2 cellular contexts compared by ENCODE assay signal in the genomic region with DNA sequence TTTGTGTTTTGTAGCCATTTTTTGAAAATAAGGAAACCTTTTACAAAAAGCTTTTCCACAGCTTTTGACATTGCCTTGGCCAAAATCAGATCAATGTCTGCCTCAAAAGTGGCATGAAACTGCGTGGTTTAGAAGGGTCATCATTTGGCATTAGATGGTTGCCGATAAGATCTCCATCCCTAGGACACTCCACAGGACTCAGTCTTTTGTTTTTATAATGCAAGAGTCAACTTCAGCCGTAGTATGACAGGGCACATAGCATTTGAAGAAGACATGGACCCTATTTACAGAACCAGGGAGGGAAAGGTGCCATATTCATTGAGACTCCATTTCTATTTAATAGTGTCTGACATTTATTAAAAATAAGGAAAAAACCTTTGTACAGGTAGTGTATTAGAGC.
TF ChIP-seq lines count a peak whose summit lies in the region.

No MANE protein-coding gene starts in this region.

TF ChIP-seq in HCT116, 20 proteins besides CTCF, POLR2A, EP300 and RAD21:
- TF ChIP-seq YY1 (IDR thresholded peaks at IDR 0.05; ENCODE audit: extremely low read depth, insufficient replicate concordance, low read depth, low read length) (no peak), EZH2 (IDR thresholded peaks at IDR 0.05) (no peak), ELF1 (IDR thresholded peaks at IDR 0.05; ENCODE audit: borderline replicate concordance, low read depth) (no peak), ZFX (IDR thresholded peaks at IDR 0.05) (no peak), CBX3 (IDR thresholded peaks at IDR 0.05; ENCODE audit: low read depth) (no peak), POLR2AphosphoS5 (IDR thresholded peaks at IDR 0.05; ENCODE audit: low read depth, low read length) (no peak), ZNF274 (IDR thresholded peaks at IDR 0.05; ENCODE audit: low read depth, low read length) (no peak)
- TF ChIP-seq, protein P1, sequence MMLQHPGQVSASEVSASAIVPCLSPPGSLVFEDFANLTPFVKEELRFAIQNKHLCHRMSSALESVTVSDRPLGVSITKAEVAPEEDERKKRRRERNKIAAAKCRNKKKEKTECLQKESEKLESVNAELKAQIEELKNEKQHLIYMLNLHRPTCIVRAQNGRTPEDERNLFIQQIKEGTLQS (IDR thresholded peaks at IDR 0.05): no peak

TF ChIP-seq in WTC11, 78 proteins besides CTCF, POLR2A, EP300 and RAD21:
- TF ChIP-seq, protein P2, sequence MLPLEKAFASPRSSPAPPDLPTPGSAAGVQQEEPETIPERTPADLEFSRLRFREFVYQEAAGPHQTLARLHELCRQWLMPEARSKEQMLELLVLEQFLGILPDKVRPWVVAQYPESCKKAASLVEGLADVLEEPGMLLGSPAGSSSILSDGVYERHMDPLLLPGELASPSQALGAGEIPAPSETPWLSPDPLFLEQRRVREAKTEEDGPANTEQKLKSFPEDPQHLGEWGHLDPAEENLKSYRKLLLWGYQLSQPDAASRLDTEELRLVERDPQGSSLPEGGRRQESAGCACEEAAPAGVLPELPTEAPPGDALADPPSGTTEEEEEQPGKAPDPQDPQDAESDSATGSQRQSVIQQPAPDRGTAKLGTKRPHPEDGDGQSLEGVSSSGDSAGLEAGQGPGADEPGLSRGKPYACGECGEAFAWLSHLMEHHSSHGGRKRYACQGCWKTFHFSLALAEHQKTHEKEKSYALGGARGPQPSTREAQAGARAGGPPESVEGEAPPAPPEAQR (CRISPR knock-in tag; IDR thresholded peaks at IDR 0.05): no peak
- TF ChIP-seq SMAD4 (CRISPR knock-in tag; IDR thresholded peaks at IDR 0.05): no peak
- TF ChIP-seq, protein P3, sequence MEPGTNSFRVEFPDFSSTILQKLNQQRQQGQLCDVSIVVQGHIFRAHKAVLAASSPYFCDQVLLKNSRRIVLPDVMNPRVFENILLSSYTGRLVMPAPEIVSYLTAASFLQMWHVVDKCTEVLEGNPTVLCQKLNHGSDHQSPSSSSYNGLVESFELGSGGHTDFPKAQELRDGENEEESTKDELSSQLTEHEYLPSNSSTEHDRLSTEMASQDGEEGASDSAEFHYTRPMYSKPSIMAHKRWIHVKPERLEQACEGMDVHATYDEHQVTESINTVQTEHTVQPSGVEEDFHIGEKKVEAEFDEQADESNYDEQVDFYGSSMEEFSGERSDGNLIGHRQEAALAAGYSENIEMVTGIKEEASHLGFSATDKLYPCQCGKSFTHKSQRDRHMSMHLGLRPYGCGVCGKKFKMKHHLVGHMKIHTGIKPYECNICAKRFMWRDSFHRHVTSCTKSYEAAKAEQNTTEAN (CRISPR knock-in tag; IDR thresholded peaks at IDR 0.05): no peak
- TF ChIP-seq NFYB (CRISPR knock-in tag; conservative IDR thresholded peaks at IDR 0.05; ENCODE audit: low read depth): no peak
- TF ChIP-seq, protein P4, sequence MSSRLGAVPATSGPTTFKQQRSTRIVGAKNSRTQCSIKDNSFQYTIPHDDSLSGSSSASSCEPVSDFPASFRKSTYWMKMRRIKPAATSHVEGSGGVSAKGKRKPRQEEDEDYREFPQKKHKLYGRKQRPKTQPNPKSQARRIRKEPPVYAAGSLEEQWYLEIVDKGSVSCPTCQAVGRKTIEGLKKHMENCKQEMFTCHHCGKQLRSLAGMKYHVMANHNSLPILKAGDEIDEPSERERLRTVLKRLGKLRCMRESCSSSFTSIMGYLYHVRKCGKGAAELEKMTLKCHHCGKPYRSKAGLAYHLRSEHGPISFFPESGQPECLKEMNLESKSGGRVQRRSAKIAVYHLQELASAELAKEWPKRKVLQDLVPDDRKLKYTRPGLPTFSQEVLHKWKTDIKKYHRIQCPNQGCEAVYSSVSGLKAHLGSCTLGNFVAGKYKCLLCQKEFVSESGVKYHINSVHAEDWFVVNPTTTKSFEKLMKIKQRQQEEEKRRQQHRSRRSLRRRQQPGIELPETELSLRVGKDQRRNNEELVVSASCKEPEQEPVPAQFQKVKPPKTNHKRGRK (CRISPR knock-in tag; IDR thresholded peaks at IDR 0.05; ENCODE audit: borderline replicate concordance): no peak
- no peak for TF ChIP-seq ZBTB21 (CRISPR knock-in tag; IDR thresholded peaks at IDR 0.05; ENCODE audit: borderline replicate concordance)
- TF ChIP-seq SP1 (CRISPR knock-in tag; conservative IDR thresholded peaks at IDR 0.05): no peak
